Comparison of ENCODE assay signal across 18 cellular contexts in the genomic region with DNA sequence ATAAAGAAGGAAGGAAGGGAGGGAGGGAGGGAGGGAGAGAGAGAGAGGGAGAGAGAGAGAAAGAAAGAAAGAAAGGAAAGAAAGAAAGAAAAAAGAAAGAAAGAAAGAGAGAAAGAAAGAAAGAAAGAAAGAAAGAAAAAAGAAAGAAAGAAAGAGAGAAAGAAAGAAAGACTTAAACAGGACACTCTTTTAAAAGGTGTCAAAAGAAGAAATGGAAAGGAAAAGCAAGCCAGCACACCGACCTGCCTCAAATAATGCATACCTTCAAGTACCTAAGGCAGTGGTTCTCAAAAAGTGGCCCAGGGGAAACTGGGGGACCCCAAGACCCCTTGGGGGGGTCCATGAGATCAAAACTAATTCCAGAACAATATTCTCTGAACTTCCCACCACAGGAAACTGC. TPM values are rescaled to one million over a fixed set of nuclear protein-coding genes. Genes with fewer than 3 reads are reported as not detected.
"Had no signal": no experiment of that assay in that cellular context is flagged by ENCODE, and none has a peak within 500 bp of the region (broad histone marks: within the 10 kb centered on the region; RNA-seq: fewer than 3 reads in every experiment).

No MANE protein-coding gene starts in this region.

RNA-seq across cellular contexts. Expression of a gene that starts 1.9 kb away (rescaled TPM):
- total RNA-seq: kidney, left colon, left ventricle myocardium inferior, mesothelial cell of epicardium, mononuclear cell, natural killer cell, occipital lobe, osteocyte, posterior vena cava, psoas muscle, sigmoid colon, spleen, subcutaneous adipose tissue, thoracic aorta, upper lobe of right lung had no signal
- polyA plus RNA-seq: psoas muscle had no signal

RNA-seq across cellular contexts. Expression of a gene that starts 7.1 kb away (rescaled TPM):
- total RNA-seq: osteocyte had no signal

RNA-seq across cellular contexts. Expression of a gene that starts 24.9 kb away (rescaled TPM):
- total RNA-seq: mesothelial cell of epicardium, osteocyte, sigmoid colon, suprapubic skin had no signal

RNA-seq across cellular contexts. Expression of a gene that starts 37.8 kb away (rescaled TPM):
- total RNA-seq: kidney, left colon, left ventricle myocardium inferior, lung, mesothelial cell of epicardium, mononuclear cell, natural killer cell, occipital lobe, osteocyte, posterior vena cava, psoas muscle, sigmoid colon, spleen, subcutaneous adipose tissue, thoracic aorta, upper lobe of right lung had no signal
- polyA plus RNA-seq: lung, psoas muscle, small intestine, spleen had no signal

RNA-seq across cellular contexts. Expression of a gene that starts 40.3 kb away (rescaled TPM):
- total RNA-seq: mesothelial cell of epicardium, osteocyte had no signal
